8 cellular contexts compared by ENCODE assay signal in genomic region chr1:168181063-168181720, GRCh38. TPM values are rescaled to one million over a fixed set of nuclear protein-coding genes. Genes with fewer than 3 reads are reported as not detected.
DNase-seq lines count a peak whose midpoint lies in the region; ATAC-seq and TF ChIP-seq lines count a peak whose summit lies in the region.
"Not testable (repeated sequence)": the region's sequence is repeated elsewhere in the genome, so short reads cannot be mapped to it uniquely, and the experiment has no call there.
"Had no signal": no experiment of that assay in that cellular context is flagged by ENCODE, and none has a peak within 500 bp of the region (broad histone marks: within the 10 kb centered on the region; RNA-seq: fewer than 3 reads in every experiment).

No MANE protein-coding gene starts in this region.

- peak overlapping the region; percentile 27 for H3K4me3 Mint-ChIP-seq in Caco-2 (ENCODE audit: unreplicated experiment)
- H3K4me3 Mint-ChIP-seq in activated naive CD4-positive, alpha-beta T cell treated with anti-CD3 and anti-CD28 coated beads, Interleukin-2, amount 50 U/mL, for 24 hours: peak overlapping the region; percentile 49
- peak overlapping the region; percentile 18 for H3K4me3 Mint-ChIP-seq in central memory CD8-positive, alpha-beta T cell
- peak overlapping the region; percentile 27 for H3K4me3 Mint-ChIP-seq in stimulated activated memory B cell treated with anti-CD40 and anti-IgM and Interleukin-4, amounts not matched to agents 10 μg/mL and 1 μg/mL and 100 μg/mL, for 72 hours

- intact Hi-C loops in Caco-2 (cut with micrococcal nuclease; ENCODE audit: unreplicated experiment): not testable (repeated sequence)

- ATAC-seq in central memory CD8-positive, alpha-beta T cell (replicated peaks; ENCODE audit: extremely low read depth, poor library complexity, severe bottlenecking); stimulated activated memory B cell treated with anti-CD40 and anti-IgM and Interleukin-4, amounts not matched to agents 10 μg/mL and 1 μg/mL and 100 μg/mL, for 72 hours: not testable (repeated sequence)

- H3K4me3 ChIP-seq in Caco-2 (ENCODE audit: low read depth, low read length): not testable (repeated sequence)

- DNase-seq in Caco-2; HEK293T (ENCODE audit: extremely low spot score); central memory CD8-positive, alpha-beta T cell (ENCODE audit: low spot score in 2 of 2): not testable (repeated sequence)
- peak; percentile 9 for DNase-seq in myocyte (ENCODE audit: low read depth)

- not testable (repeated sequence) for H3K9me3 ChIP-seq in Caco-2

- H3K36me3 ChIP-seq in Caco-2 (ENCODE audit: control insufficient read depth, insufficient read depth, low read length): not testable (repeated sequence)

- H3K9me3 Mint-ChIP-seq in Caco-2 (ENCODE audit: unreplicated experiment); activated naive CD4-positive, alpha-beta T cell treated with anti-CD3 and anti-CD28 coated beads, Interleukin-2, amount 50 U/mL, for 24 hours; central memory CD8-positive, alpha-beta T cell; stimulated activated memory B cell treated with anti-CD40 and anti-IgM and Interleukin-4, amounts not matched to agents 10 μg/mL and 1 μg/mL and 100 μg/mL, for 72 hours: not testable (repeated sequence)

- POLR2A ChIA-PET in Caco-2 (lab: Charles Lee); HEK293T (lab: Yijun Ruan, JAX): not testable (repeated sequence)

- H3K27me3 Mint-ChIP-seq in Caco-2 (ENCODE audit: insufficient read depth, unreplicated experiment); activated naive CD4-positive, alpha-beta T cell treated with anti-CD3 and anti-CD28 coated beads, Interleukin-2, amount 50 U/mL, for 24 hours; central memory CD8-positive, alpha-beta T cell; stimulated activated memory B cell treated with anti-CD40 and anti-IgM and Interleukin-4, amounts not matched to agents 10 μg/mL and 1 μg/mL and 100 μg/mL, for 72 hours: not testable (repeated sequence)

- BruUV-seq in Caco-2 (replicated peaks; lab: Mats Ljungman, UMichigan): not testable (repeated sequence)

- H3K36me3 Mint-ChIP-seq in Caco-2 (ENCODE audit: insufficient read depth, unreplicated experiment); activated naive CD4-positive, alpha-beta T cell treated with anti-CD3 and anti-CD28 coated beads, Interleukin-2, amount 50 U/mL, for 24 hours; stimulated activated memory B cell treated with anti-CD40 and anti-IgM and Interleukin-4, amounts not matched to agents 10 μg/mL and 1 μg/mL and 100 μg/mL, for 72 hours: not testable (repeated sequence)
- peaks cover 12% of the 10 kb centered on the region for H3K36me3 Mint-ChIP-seq in central memory CD8-positive, alpha-beta T cell (ENCODE audit: insufficient read depth)

- peak overlapping the region; percentile 90 for H3K27ac ChIP-seq in VCaP

- H3K4me1 ChIP-seq in Caco-2: not testable (repeated sequence)

- not testable (repeated sequence) for H3K27me3 ChIP-seq in Caco-2 (replicated peaks; ENCODE audit: control insufficient read depth, insufficient read depth, low read length)

- H3K27ac Mint-ChIP-seq in Caco-2 (ENCODE audit: unreplicated experiment); activated naive CD4-positive, alpha-beta T cell treated with anti-CD3 and anti-CD28 coated beads, Interleukin-2, amount 50 U/mL, for 24 hours; central memory CD8-positive, alpha-beta T cell (ENCODE audit: low read depth); stimulated activated memory B cell treated with anti-CD40 and anti-IgM and Interleukin-4, amounts not matched to agents 10 μg/mL and 1 μg/mL and 100 μg/mL, for 72 hours: not testable (repeated sequence)

- H3K4me1 Mint-ChIP-seq in Caco-2 (ENCODE audit: low read depth, unreplicated experiment); central memory CD8-positive, alpha-beta T cell; stimulated activated memory B cell treated with anti-CD40 and anti-IgM and Interleukin-4, amounts not matched to agents 10 μg/mL and 1 μg/mL and 100 μg/mL, for 72 hours: not testable (repeated sequence)
- peaks cover 21% of the 10 kb centered on the region for H3K4me1 Mint-ChIP-seq in activated naive CD4-positive, alpha-beta T cell treated with anti-CD3 and anti-CD28 coated beads, Interleukin-2, amount 50 U/mL, for 24 hours

- CTCF ChIA-PET in Caco-2 (lab: Charles Lee): not testable (repeated sequence)
- CTCF ChIA-PET in HEK293T (lab: Yijun Ruan, JAX): interaction anchor here (1.1 kb wide), 1 partner anchor 45 kb away, joined by 3 read pairs; the partner anchor contains the start of gene SFT2D2

- not testable (repeated sequence) for TF ChIP-seq CTCF in Caco-2 (IDR thresholded peaks at IDR 0.05; ENCODE audit: insufficient read depth in 1 of 2, low read depth in 1 of 2, low read length in 1 of 2, severe bottlenecking in 1 of 2, unreplicated experiment in 1 of 2); VCaP (conservative IDR thresholded peaks at IDR 0.05)

TF ChIP-seq in HEK293T, 16 proteins besides CTCF, POLR2A, EP300 and RAD21:
- peak; percentile 89 for TF ChIP-seq ELF4 (IDR thresholded peaks at IDR 0.05)

RNA-seq across cellular contexts. Expression of gene TIPRL, which starts 2.4 kb away (rescaled TPM):
- total RNA-seq in Caco-2 (2022) (35.7 and 38.1 TPM in 2 replicates), myocyte (47.8 and 49.0 TPM in 2 replicates)
- polyA plus RNA-seq in myocyte (2012): 25.1 TPM

RNA-seq across cellular contexts. Expression of gene GPR161, which starts 44.5 kb away (rescaled TPM):
- 38.2 and 42.7 TPM in 2 replicates for total RNA-seq in Caco-2 (2022)
- total RNA-seq in myocyte: 7.0 and 8.4 TPM in 2 replicates
- polyA plus RNA-seq in myocyte (2012): 9.7 TPM
- total RNA-seq: CD8-positive, alpha-beta T cell had no signal

RNA-seq across cellular contexts. Expression of gene SFT2D2, which starts 44.6 kb away (rescaled TPM):
- 58.7 and 59.3 TPM in 2 replicates for total RNA-seq in Caco-2 (2022)
- total RNA-seq in myocyte: 29.7 and 34.0 TPM in 2 replicates
- polyA plus RNA-seq in myocyte (2012): 13.2 TPM
